In the genomic region with DNA sequence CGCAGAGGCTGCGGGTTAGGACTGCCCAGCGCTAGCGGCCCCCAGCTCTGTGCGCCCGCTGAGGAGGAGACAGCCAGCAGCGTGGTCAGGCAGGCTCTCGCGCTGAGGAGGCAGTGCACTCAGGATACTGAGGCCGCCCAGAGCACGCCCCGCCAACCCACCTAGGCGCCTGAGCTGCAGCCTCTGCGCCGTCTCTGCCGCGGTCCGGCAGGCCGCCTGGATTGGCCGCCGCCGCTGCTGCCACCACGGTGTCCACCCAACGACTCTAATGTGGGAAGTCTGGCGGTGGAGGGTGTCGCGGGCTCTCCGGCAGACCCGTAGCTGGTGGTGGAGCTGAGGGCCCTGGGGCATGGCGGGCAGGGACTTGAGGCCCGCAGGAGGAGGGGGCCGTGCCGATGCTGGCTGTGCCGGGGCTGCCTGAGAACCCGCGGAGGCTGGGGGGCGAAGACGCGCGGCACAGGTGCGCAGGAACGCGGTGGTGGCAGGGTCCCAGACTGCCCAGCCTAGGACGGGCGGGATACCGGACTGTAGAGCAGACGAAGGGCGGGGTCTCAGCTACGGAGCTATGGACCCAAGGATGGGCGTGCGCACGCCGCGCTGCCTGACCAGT, we compare ENCODE assay signal across 11 cellular contexts.
A peak's percentile ranks its signal among the peaks of the same experiment; 100 is the strongest.
DNase-seq lines count a peak whose midpoint lies in the region; ATAC-seq and TF ChIP-seq lines count a peak whose summit lies in the region.
"Had no signal": no experiment of that assay in that cellular context is flagged by ENCODE, and none has a peak within 500 bp of the region (broad histone marks: within the 10 kb centered on the region; RNA-seq: fewer than 3 reads in every experiment).

No MANE protein-coding gene starts in this region.

- no peak overlapping the region for H4K8ac ChIP-seq in neuronal stem cell (ENCODE audit: low read depth, low read length)

- no peak overlapping the region for H2BK120ac ChIP-seq in neuronal stem cell (ENCODE audit: low read depth, low read length)

- H2AFZ ChIP-seq in neuronal stem cell (ENCODE audit: low read length): peak overlapping the region; percentile 89

- no peak overlapping the region for H2AK5ac ChIP-seq in neuronal stem cell (ENCODE audit: low read depth, low read length)

- no CpG with 5 or more reads among the region's 54 CpGs for WGBS in neuronal stem cell (ENCODE audit: extremely low coverage in 2 of 2, insufficient read length in 2 of 2, insufficient replicate concordance in 1 of 2), 2 donors

- H3K23ac ChIP-seq in neuronal stem cell (ENCODE audit: low read depth, low read length, poor library complexity): peak overlapping the region; percentile 96

- H3K4me3 ChIP-seq in AG09309 (ENCODE audit: control insufficient read depth, low read depth, low read length) (peak overlapping the region; percentile 44), Peyer's patch (peak overlapping the region in 3 of 4 donors; percentile 5 to 32 (median 18)), cardiac muscle cell (peak overlapping the region; percentile 15), neuronal stem cell (ENCODE audit: low read length in 2 of 2) (peak overlapping the region; percentile 26 to 65)

- H3K27me3 ChIP-seq in Peyer's patch: peaks cover 0 to 13% of the 10 kb centered on the region in 2 donors
- H3K27me3 ChIP-seq in cardiac muscle cell: peaks cover 100% of the 10 kb centered on the region
- peaks cover 18 to 95% (median 53%) of the 10 kb centered on the region in 3 experiments for H3K27me3 ChIP-seq in neuronal stem cell (ENCODE audit: control insufficient read depth in 3 of 3, insufficient read depth in 3 of 3, low read depth in 1 of 3, low read length in 3 of 3)

- peak overlapping the region; percentile 84 for H3K9ac ChIP-seq in neuronal stem cell (ENCODE audit: low read depth, low read length, poor library complexity)

- DNase-seq in AG09309 (ENCODE audit: low read depth): no peak
- no peak for DNase-seq in Peyer's patch
- peak in 1 of 2 donors; percentile 24 for DNase-seq in cardiac muscle cell (ENCODE audit: low read depth in 1 of 2, low spot score in 1 of 2)
- peak; percentile 33 for DNase-seq in neuronal stem cell (ENCODE audit: low spot score)
- DNase-seq in HUDEP-2 (lab: John Stamatoyannopoulos, UW; ENCODE audit: unreplicated experiment in 76 of 76): no peak
- no peak for DNase-seq in omental fat pad (ENCODE audit: low spot score)
- no peak for DNase-seq in GOT3 (lab: John Stamatoyannopoulos, UW)
- no peak for DNase-seq in T-helper 17 cell
- DNase-seq: CD8-positive, alpha-beta memory T cell; effector memory CD8-positive, alpha-beta T cell; naive thymus-derived CD4-positive, alpha-beta T cell had no signal

- H4K91ac ChIP-seq in neuronal stem cell (ENCODE audit: low read depth, low read length, poor library complexity): no peak overlapping the region

- TF ChIP-seq POLR2A in Peyer's patch (IDR thresholded peaks at IDR 0.05): no peak

- H2BK12ac ChIP-seq in neuronal stem cell (ENCODE audit: low read length): peak overlapping the region; percentile 2

- peak overlapping the region; percentile 85 for H3K18ac ChIP-seq in neuronal stem cell (ENCODE audit: low read length)

- H3K14ac ChIP-seq in neuronal stem cell (ENCODE audit: low read length): no peak overlapping the region

- H3K4ac ChIP-seq in neuronal stem cell (ENCODE audit: low read length): no peak overlapping the region

- peak overlapping the region; percentile 98 for H3K4me2 ChIP-seq in neuronal stem cell (ENCODE audit: insufficient read depth, low read length, poor library complexity, severe bottlenecking)

- H3K4me1 ChIP-seq in Peyer's patch: peaks cover 0 to 17% (median 4%) of the 10 kb centered on the region in 4 donors
- no peaks in the 10 kb centered on the region for H3K4me1 ChIP-seq in cardiac muscle cell (ENCODE audit: low read depth)
- H3K4me1 ChIP-seq in neuronal stem cell (ENCODE audit: control insufficient read depth in 2 of 2, insufficient read depth in 1 of 2, low read depth in 1 of 2, low read length in 2 of 2): peaks cover 3 to 13% of the 10 kb centered on the region in 2 donors

- H3K27me3 Mint-ChIP-seq in T-helper 17 cell: peaks cover 62% of the 10 kb centered on the region

- peaks cover 3% of the 10 kb centered on the region for H3K4me1 Mint-ChIP-seq in T-helper 17 cell

- H3K36me3 ChIP-seq in Peyer's patch (no peaks in the 10 kb centered on the region), cardiac muscle cell (no peaks in the 10 kb centered on the region), neuronal stem cell (replicated peaks in 1 of 2; ENCODE audit: control insufficient read depth in 2 of 2, insufficient read depth in 2 of 2, low read length in 2 of 2) (no peaks in the 10 kb centered on the region)

- H2BK15ac ChIP-seq in neuronal stem cell (ENCODE audit: low read length): no peak overlapping the region

- H3K4me3 Mint-ChIP-seq in T-helper 17 cell: no peak overlapping the region
- H3K4me3 Mint-ChIP-seq: CD8-positive, alpha-beta memory T cell; effector memory CD8-positive, alpha-beta T cell had no signal

- H3K9me3 ChIP-seq in Peyer's patch (no peaks in the 10 kb centered on the region), cardiac muscle cell (ENCODE audit: low read depth) (no peaks in the 10 kb centered on the region), neuronal stem cell (replicated peaks in 1 of 2; ENCODE audit: control insufficient read depth in 2 of 2, insufficient read depth in 1 of 2, low read depth in 1 of 2, low read length in 2 of 2) (no peaks in the 10 kb centered on the region), T-helper 17 cell (ENCODE audit: control insufficient read depth, low read length, poor library complexity, severe bottlenecking) (no peaks in the 10 kb centered on the region)

- no peak overlapping the region for H3K27ac Mint-ChIP-seq in T-helper 17 cell
- H3K27ac Mint-ChIP-seq: CD8-positive, alpha-beta memory T cell; effector memory CD8-positive, alpha-beta T cell; naive thymus-derived CD4-positive, alpha-beta T cell had no signal

- TF ChIP-seq CTCF in AG09309 (IDR thresholded peaks at IDR 0.05; ENCODE audit: control insufficient read depth, insufficient read depth, low read depth, low read length, missing control alignments) (no peak), Peyer's patch (IDR thresholded peaks at IDR 0.05) (no peak), cardiac muscle cell (IDR thresholded peaks at IDR 0.05; ENCODE audit: low read depth, low read length) (no peak), omental fat pad (IDR thresholded peaks at IDR 0.05) (no peak)

- H3K27ac ChIP-seq in Peyer's patch (no peak overlapping the region), cardiac muscle cell (no peak overlapping the region), neuronal stem cell (replicated peaks; ENCODE audit: low read length) (no peak overlapping the region)

- H3K36me3 Mint-ChIP-seq in T-helper 17 cell (ENCODE audit: low read depth): peaks cover 2% of the 10 kb centered on the region
- H3K36me3 Mint-ChIP-seq: CD8-positive, alpha-beta memory T cell; naive thymus-derived CD4-positive, alpha-beta T cell had no signal

- H3K79me1 ChIP-seq in neuronal stem cell (ENCODE audit: low read depth, low read length): no peaks in the 10 kb centered on the region

- ATAC-seq in omental fat pad (ENCODE audit: low FRiP score) (no peak), T-helper 17 cell (no peak)
- ATAC-seq: effector memory CD8-positive, alpha-beta T cell; naive thymus-derived CD4-positive, alpha-beta T cell had no signal

- H2BK5ac ChIP-seq in neuronal stem cell (ENCODE audit: low read length): peak overlapping the region; percentile 35
